Comparison of ENCODE assay signal across 8 cellular contexts in genomic region chr12:53324113-53324778, GRCh38. TPM values are rescaled to one million over a fixed set of nuclear protein-coding genes. Genes with fewer than 3 reads are reported as not detected.
DNase-seq lines count a peak whose midpoint lies in the region; ATAC-seq and TF ChIP-seq lines count a peak whose summit lies in the region.

No MANE protein-coding gene starts in this region.

- 24 to 30% methylated on average over 8 to 28 of the region's 28 CpGs for WGBS in upper lobe of left lung, 2 donors

- no peak for ATAC-seq in upper lobe of left lung (ENCODE audit: low FRiP score in 2 of 2)

- H3K27me3 Mint-ChIP-seq in activated CD4-positive, alpha-beta memory T cell treated with anti-CD3 and anti-CD28 coated beads, Interleukin-2, amount 10 ng/mL, durations not matched to agents 7 days and 5 days, result peaks cover 12% of the 10 kb centered on the region
- peaks cover 9% of the 10 kb centered on the region for H3K27me3 Mint-ChIP-seq in nephron progenitor cell (ENCODE audit: low read depth, poor library complexity)

- H3K4me1 ChIP-seq in endocrine pancreas (ENCODE audit: control insufficient read depth, insufficient read depth, low read length) (peaks cover 6% of the 10 kb centered on the region), upper lobe of left lung (peaks cover 30 to 43% (median 34%) of the 10 kb centered on the region in 4 donors)

- peak; percentile 45 for DNase-seq in NCI-H2196 (lab: John Stamatoyannopoulos, UW; ENCODE audit: unreplicated experiment)
- no peak for DNase-seq in NCI-H2196 treated with DMSO at 0.1 percent for 48 hours (lab: John Stamatoyannopoulos, UW; ENCODE audit: unreplicated experiment)
- DNase-seq in MG63, result no peak
- DNase-seq in activated CD4-positive, alpha-beta memory T cell treated with anti-CD3 and anti-CD28 coated beads, Interleukin-2, amount 10 ng/mL, durations not matched to agents 7 days and 5 days, result peak; percentile 73
- peak; percentile 44 for DNase-seq in nephron progenitor cell
- peak; percentile 60 to 82 for DNase-seq in upper lobe of left lung
- no peak for DNase-seq in iPS-NIHi11 (ENCODE audit: low spot score)

- TF ChIP-seq CTCF in nephron progenitor cell (IDR thresholded peaks at IDR 0.05), result no peak
- no peak for TF ChIP-seq CTCF in upper lobe of left lung (IDR thresholded peaks at IDR 0.05)

- H3K9me3 Mint-ChIP-seq in activated CD4-positive, alpha-beta memory T cell treated with anti-CD3 and anti-CD28 coated beads, Interleukin-2, amount 10 ng/mL, durations not matched to agents 7 days and 5 days, result no peaks in the 10 kb centered on the region
- no peaks in the 10 kb centered on the region for H3K9me3 Mint-ChIP-seq in nephron progenitor cell

- peaks cover 42% of the 10 kb centered on the region for H3K4me1 Mint-ChIP-seq in activated CD4-positive, alpha-beta memory T cell treated with anti-CD3 and anti-CD28 coated beads, Interleukin-2, amount 10 ng/mL, durations not matched to agents 7 days and 5 days
- H3K4me1 Mint-ChIP-seq in nephron progenitor cell, result peaks cover 70% of the 10 kb centered on the region

- no peak for TF ChIP-seq EP300 in upper lobe of left lung (IDR thresholded peaks at IDR 0.05)

- H3K36me3 Mint-ChIP-seq in activated CD4-positive, alpha-beta memory T cell treated with anti-CD3 and anti-CD28 coated beads, Interleukin-2, amount 10 ng/mL, durations not matched to agents 7 days and 5 days (ENCODE audit: low read depth), result no peaks in the 10 kb centered on the region
- H3K36me3 Mint-ChIP-seq in nephron progenitor cell (ENCODE audit: low read depth), result no peaks in the 10 kb centered on the region

- POLR2A ChIA-PET in activated CD4-positive, alpha-beta memory T cell treated with anti-CD3 and anti-CD28 coated beads, Interleukin-2, amount 10 ng/mL, durations not matched to agents 7 days and 5 days (lab: Charles Lee), result interaction anchor here (0.6 to 8.8 kb wide), 22 partner anchors 8 to 180 kb away, joined by 3 to 141 read pairs (median 8); partner anchors contain the start of genes CSAD, ESPL1, ITGB7 and MAP3K12

- H3K27ac Mint-ChIP-seq in activated CD4-positive, alpha-beta memory T cell treated with anti-CD3 and anti-CD28 coated beads, Interleukin-2, amount 10 ng/mL, durations not matched to agents 7 days and 5 days, result peak overlapping the region; percentile 97
- peak overlapping the region; percentile 95 for H3K27ac Mint-ChIP-seq in nephron progenitor cell

- peak overlapping the region; percentile 87 to 96 (median 90) for H3K27ac ChIP-seq in upper lobe of left lung

- H3K9ac ChIP-seq in endocrine pancreas (ENCODE audit: control insufficient read depth, insufficient read depth, low read length), result peak overlapping the region; percentile 58

- peak overlapping the region; percentile 87 for H3K4me3 ChIP-seq in MG63
- H3K4me3 ChIP-seq in endocrine pancreas (ENCODE audit: control insufficient read depth, insufficient read depth, low read length), result no peak overlapping the region
- peak overlapping the region in 3 of 4 donors; percentile 66 to 92 (median 72) for H3K4me3 ChIP-seq in upper lobe of left lung

- no peak for TF ChIP-seq POLR2A in upper lobe of left lung (IDR thresholded peaks at IDR 0.05)

- H3K4me3 Mint-ChIP-seq in activated CD4-positive, alpha-beta memory T cell treated with anti-CD3 and anti-CD28 coated beads, Interleukin-2, amount 10 ng/mL, durations not matched to agents 7 days and 5 days, result peak overlapping the region; percentile 83
- H3K4me3 Mint-ChIP-seq in nephron progenitor cell, result peak overlapping the region; percentile 76

- CTCF ChIA-PET in activated CD4-positive, alpha-beta memory T cell treated with anti-CD3 and anti-CD28 coated beads, Interleukin-2, amount 10 ng/mL, durations not matched to agents 7 days and 5 days (lab: Charles Lee), result interaction anchor here (0.6 to 7.7 kb wide), 31 partner anchors 11 to 352 kb away, joined by 3 to 144 read pairs (median 5); partner anchors contain the start of genes AMHR2, ATP5MC2, CSAD and ESPL1

- no peaks in the 10 kb centered on the region for H3K27me3 ChIP-seq in MG63
- no peaks in the 10 kb centered on the region for H3K27me3 ChIP-seq in endocrine pancreas (ENCODE audit: control insufficient read depth, insufficient read depth, low read length)
- H3K27me3 ChIP-seq in upper lobe of left lung, result no peaks in the 10 kb centered on the region

- H3K9me3 ChIP-seq in MG63, result no peaks in the 10 kb centered on the region
- H3K9me3 ChIP-seq in endocrine pancreas (ENCODE audit: control insufficient read depth, low read length), result no peaks in the 10 kb centered on the region
- H3K9me3 ChIP-seq in upper lobe of left lung, result no peaks in the 10 kb centered on the region

- H3K36me3 ChIP-seq in MG63, result peaks cover 6% of the 10 kb centered on the region; the same call in 1 of the 2 replicates
- H3K36me3 ChIP-seq in endocrine pancreas (ENCODE audit: control insufficient read depth, insufficient read depth, low read length), result no peaks in the 10 kb centered on the region
- peaks cover 0 to 1% (median 0%) of the 10 kb centered on the region in 4 donors for H3K36me3 ChIP-seq in upper lobe of left lung

RNA-seq across cellular contexts. Expression of gene AAAS, which starts 2.8 kb away (rescaled TPM):
- 75.6 and 114 TPM in 2 replicates for total RNA-seq in MG63 (2014; rRNA removed; shearing (Covaris generic); ENCODE audit: low replicate concordance)
- 10 to 100 TPM; 63.2 to 63.8 TPM for total RNA-seq in activated CD4-positive, alpha-beta memory T cell treated with anti-CD3 and anti-CD28 coated beads, Interleukin-2, amount 10 ng/mL, durations not matched to agents 7 days and 5 days
- total RNA-seq in upper lobe of left lung, result 100 to 1,000 TPM in 1 of 6 donors, 10 to 100 TPM in 5; 27.2 to 138 (median 40.4) TPM

RNA-seq across cellular contexts. Expression of gene SP7, which starts 11.9 kb away (rescaled TPM):
- total RNA-seq in MG63 (2014; rRNA removed; shearing (Covaris generic); ENCODE audit: low replicate concordance), result not detected in 2 replicates
- total RNA-seq in activated CD4-positive, alpha-beta memory T cell treated with anti-CD3 and anti-CD28 coated beads, Interleukin-2, amount 10 ng/mL, durations not matched to agents 7 days and 5 days, result not detected
- not detected for total RNA-seq in upper lobe of left lung

RNA-seq across cellular contexts. Expression of gene MYG1, which starts 24.8 kb away (rescaled TPM):
- total RNA-seq in MG63 (2014; rRNA removed; shearing (Covaris generic); ENCODE audit: low replicate concordance), result 30.8 and 42.8 TPM in 2 replicates
- 10 to 100 TPM; 49.0 to 53.7 TPM for total RNA-seq in activated CD4-positive, alpha-beta memory T cell treated with anti-CD3 and anti-CD28 coated beads, Interleukin-2, amount 10 ng/mL, durations not matched to agents 7 days and 5 days
- total RNA-seq in upper lobe of left lung, result 10 to 100 TPM; 29.1 to 50.7 (median 34.8) TPM

RNA-seq across cellular contexts. Expression of gene PFDN5, which starts 28.9 kb away (rescaled TPM):
- 412 and 629 TPM in 2 replicates for total RNA-seq in MG63 (2014; rRNA removed; shearing (Covaris generic); ENCODE audit: low replicate concordance)
- 100 to 1,000 TPM; 300 to 301 TPM for total RNA-seq in activated CD4-positive, alpha-beta memory T cell treated with anti-CD3 and anti-CD28 coated beads, Interleukin-2, amount 10 ng/mL, durations not matched to agents 7 days and 5 days
- total RNA-seq in upper lobe of left lung, result 100 to 1,000 TPM; 374 to 580 (median 445) TPM

RNA-seq across cellular contexts. Expression of gene SP1, which starts 55.7 kb away (rescaled TPM):
- 22.3 and 26.3 TPM in 2 replicates for total RNA-seq in MG63 (2014; rRNA removed; shearing (Covaris generic); ENCODE audit: low replicate concordance)
- total RNA-seq in activated CD4-positive, alpha-beta memory T cell treated with anti-CD3 and anti-CD28 coated beads, Interleukin-2, amount 10 ng/mL, durations not matched to agents 7 days and 5 days, result 10 to 100 TPM; 77.1 to 85.6 TPM
- 10 to 100 TPM; 46.6 to 82.2 (median 61.7) TPM for total RNA-seq in upper lobe of left lung

Comparison
In these comparisons a context has a peak if more than half of its experiments do, and no peak if none do; other contexts are left out.
1. DNase-seq: peak in NCI-H2196 (single experiment), activated CD4-positive, alpha-beta memory T cell treated with anti-CD3 and anti-CD28 coated beads, Interleukin-2, amount 10 ng/mL, durations not matched to agents 7 days and 5 days (single experiment), nephron progenitor cell (single experiment) and upper lobe of left lung (2 of 2); none in NCI-H2196 treated with DMSO at 0.1 percent for 48 hours (single experiment), MG63 (single experiment) and iPS-NIHi11 (single experiment).